17 cellular contexts compared by ENCODE assay signal in the genomic region with DNA sequence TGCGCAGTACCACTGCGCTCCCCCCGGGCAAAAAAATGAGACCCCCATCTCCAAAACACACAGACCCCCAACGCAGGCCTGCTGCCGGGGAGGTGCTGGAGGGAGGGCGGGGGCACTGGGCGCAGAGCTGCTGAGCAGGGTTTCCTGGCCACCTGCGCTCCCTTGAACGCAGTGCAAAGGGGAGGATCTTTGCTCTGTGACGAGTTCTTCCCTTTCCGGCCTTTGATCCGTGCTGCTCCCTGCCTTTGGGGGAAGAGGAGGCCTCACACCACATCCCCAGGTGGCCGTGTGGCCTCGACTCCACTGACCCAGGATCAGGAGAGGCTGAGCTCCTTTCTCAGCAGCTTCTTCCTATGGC. TPM values are rescaled to one million over a fixed set of nuclear protein-coding genes. Genes with fewer than 3 reads are reported as not detected.
DNase-seq lines count a peak whose midpoint lies in the region; FAIRE-seq and TF ChIP-seq lines count a peak whose summit lies in the region.
"Had no signal": no experiment of that assay in that cellular context is flagged by ENCODE, and none has a peak within 500 bp of the region (broad histone marks: within the 10 kb centered on the region; RNA-seq: fewer than 3 reads in every experiment).

No MANE protein-coding gene starts in this region.

- POLR2A ChIA-PET in CD4-positive, alpha-beta memory T cell (lab: Charles Lee; ENCODE audit: partially characterized antibody), result interaction anchor here (0.7 to 3.5 kb wide), 3 partner anchors 11 to 13 kb away, joined by 3 to 15 read pairs (median 4); a partner anchor contains a TSS
- POLR2A ChIA-PET in A673 (lab: Charles Lee; ENCODE audit: low non-redundant PET), result no interaction called here

- H3K36me3 Mint-ChIP-seq in CD4-positive, alpha-beta memory T cell, result peaks cover 7 to 38% of the 10 kb centered on the region in 2 donors
- H3K36me3 Mint-ChIP-seq in activated T-helper 1 cell treated with anti-CD3 and anti-CD28 coated beads, Interleukin-12 subunit alpha, Interleukin-12 subunit beta, Interleukin-2, Interleukin-4 antibody, amounts not matched to agents 30 ng/mL and 10 ng/mL and 1 ng/mL, durations not matched to agents 14 hours and 24 hours and 36 hours (ENCODE audit: low read depth), result peaks cover 9% of the 10 kb centered on the region
- H3K36me3 Mint-ChIP-seq in nephron progenitor cell (ENCODE audit: low read depth), result peaks cover 16% of the 10 kb centered on the region

- H3K4me3 Mint-ChIP-seq in CD4-positive, alpha-beta memory T cell, result peak overlapping the region; percentile 57 to 86 (median 78)
- peak overlapping the region; percentile 51 for H3K4me3 Mint-ChIP-seq in activated T-helper 1 cell treated with anti-CD3 and anti-CD28 coated beads, Interleukin-12 subunit alpha, Interleukin-12 subunit beta, Interleukin-2, Interleukin-4 antibody, amounts not matched to agents 30 ng/mL and 10 ng/mL and 1 ng/mL, durations not matched to agents 14 hours and 24 hours and 36 hours
- H3K4me3 Mint-ChIP-seq in nephron progenitor cell, result no peak overlapping the region
- H3K4me3 Mint-ChIP-seq: mesothelial cell of epicardium had no signal

- H3K36me3 ChIP-seq in CD4-positive, alpha-beta memory T cell (ENCODE audit: insufficient read depth, low read length), result peaks cover 31% of the 10 kb centered on the region
- peaks cover 20% of the 10 kb centered on the region for H3K36me3 ChIP-seq in A673 (ENCODE audit: insufficient read depth, low read length, poor library complexity, severe bottlenecking)

- H3K27me3 ChIP-seq in CD4-positive, alpha-beta memory T cell (ENCODE audit: insufficient read depth, low read length), result no peaks in the 10 kb centered on the region
- H3K27me3 ChIP-seq in HL-60 (ENCODE audit: insufficient read depth, poor library complexity, severe bottlenecking), result no peaks in the 10 kb centered on the region
- H3K27me3 ChIP-seq in A673 (replicated peaks; ENCODE audit: insufficient read depth, low read depth, low read length, poor library complexity), result no peaks in the 10 kb centered on the region
- H3K27me3 ChIP-seq: tibial artery had no signal

- intact Hi-C loops in CD4-positive, alpha-beta memory T cell (cut with micrococcal nuclease), result no loop called here
- intact Hi-C loops in activated T-helper 1 cell treated with anti-CD3 and anti-CD28 coated beads, Interleukin-12 subunit alpha, Interleukin-12 subunit beta, Interleukin-2, Interleukin-4 antibody, amounts not matched to agents 30 ng/mL and 10 ng/mL and 1 ng/mL, durations not matched to agents 14 hours and 24 hours and 36 hours (cut with micrococcal nuclease), result no loop called here
- intact Hi-C loops in A673 (cut with micrococcal nuclease; ENCODE audit: unreplicated experiment), result no loop called here

- no TSS peak for BruUV-seq in A673 (replicated peaks; lab: Mats Ljungman, UMichigan)

- H3K27ac Mint-ChIP-seq in CD4-positive, alpha-beta memory T cell, result peak overlapping the region in 5 of 7 donors; percentile 50 to 90 (median 67)
- H3K27ac Mint-ChIP-seq in activated T-helper 1 cell treated with anti-CD3 and anti-CD28 coated beads, Interleukin-12 subunit alpha, Interleukin-12 subunit beta, Interleukin-2, Interleukin-4 antibody, amounts not matched to agents 30 ng/mL and 10 ng/mL and 1 ng/mL, durations not matched to agents 14 hours and 24 hours and 36 hours, result no peak overlapping the region
- H3K27ac Mint-ChIP-seq in nephron progenitor cell, result peak overlapping the region; percentile 87
- H3K27ac Mint-ChIP-seq: mesothelial cell of epicardium had no signal

- peak overlapping the region in 1 of 2 donors; percentile 18 for H3K4me3 ChIP-seq in CD4-positive, alpha-beta memory T cell (ENCODE audit: low read length in 2 of 2)
- H3K4me3 ChIP-seq in HL-60 (replicated peaks; ENCODE audit: insufficient read depth, low read length) (no peak overlapping the region), A673 (ENCODE audit: low read depth, low read length, poor library complexity, severe bottlenecking) (no peak overlapping the region)
- H3K4me3 ChIP-seq: tibial artery had no signal

- CTCF ChIA-PET in CD4-positive, alpha-beta memory T cell (lab: Charles Lee; ENCODE audit: partially characterized antibody), result interaction anchor here (1.6 kb wide), 1 partner anchor 61 kb away, joined by 4 read pairs; no protein-coding TSS in a partner anchor
- CTCF ChIA-PET in A673 (lab: Charles Lee), result no interaction called here

- no peaks in the 10 kb centered on the region for H3K4me1 ChIP-seq in CD4-positive, alpha-beta memory T cell (ENCODE audit: insufficient read depth, low read length)
- no peaks in the 10 kb centered on the region for H3K4me1 ChIP-seq in A673 (ENCODE audit: insufficient read depth, low read length, poor library complexity, severe bottlenecking)
- H3K4me1 ChIP-seq: parathyroid adenoma, tibial artery had no signal

- no peak for FAIRE-seq in frontal cortex (lab: Jason Lieb, UNC)
- FAIRE-seq: islet of Langerhans had no signal

- no peak overlapping the region for H3K27ac ChIP-seq in CD4-positive, alpha-beta memory T cell (ENCODE audit: low read depth, low read length)
- H3K27ac ChIP-seq in HL-60 (replicated peaks) (peak overlapping the region; percentile 28; the same call in 1 of the 2 replicates), A673 (ENCODE audit: low read depth, low read length, poor library complexity, severe bottlenecking) (no peak overlapping the region)
- H3K27ac ChIP-seq: parathyroid adenoma, tibial artery had no signal

- H3K4me1 Mint-ChIP-seq in CD4-positive, alpha-beta memory T cell, result peaks cover 0 to 15% (median 2%) of the 10 kb centered on the region in 4 donors
- H3K4me1 Mint-ChIP-seq in activated T-helper 1 cell treated with anti-CD3 and anti-CD28 coated beads, Interleukin-12 subunit alpha, Interleukin-12 subunit beta, Interleukin-2, Interleukin-4 antibody, amounts not matched to agents 30 ng/mL and 10 ng/mL and 1 ng/mL, durations not matched to agents 14 hours and 24 hours and 36 hours (ENCODE audit: low read depth), result no peaks in the 10 kb centered on the region
- no peaks in the 10 kb centered on the region for H3K4me1 Mint-ChIP-seq in nephron progenitor cell
- H3K4me1 Mint-ChIP-seq: mesothelial cell of epicardium had no signal

- DNase-seq in CD4-positive, alpha-beta memory T cell, result peak in 4 of 5 donors; percentile 24 to 36 (median 34)
- DNase-seq in HL-60 (ENCODE audit: low read depth in 1 of 2, low spot score in 1 of 2) (no peak), nephron progenitor cell (no peak), DMS153 (lab: John Stamatoyannopoulos, UW) (no peak), A673 (ENCODE audit: low spot score) (no peak), frontal cortex (ENCODE audit: low spot score in 2 of 2) (no peak)
- DNase-seq in activated T-helper 1 cell treated with anti-CD3 and anti-CD28 coated beads, Interleukin-12 subunit alpha, Interleukin-12 subunit beta, Interleukin-2, Interleukin-4 antibody, amounts not matched to agents 30 ng/mL and 10 ng/mL and 1 ng/mL, durations not matched to agents 14 hours and 24 hours and 36 hours (ENCODE audit: low spot score), result no peak
- DNase-seq: NCI-H2029, NCI-H82, tibial artery had no signal

- H3K9me3 Mint-ChIP-seq in CD4-positive, alpha-beta memory T cell, result no peaks in the 10 kb centered on the region
- H3K9me3 Mint-ChIP-seq in activated T-helper 1 cell treated with anti-CD3 and anti-CD28 coated beads, Interleukin-12 subunit alpha, Interleukin-12 subunit beta, Interleukin-2, Interleukin-4 antibody, amounts not matched to agents 30 ng/mL and 10 ng/mL and 1 ng/mL, durations not matched to agents 14 hours and 24 hours and 36 hours, result no peaks in the 10 kb centered on the region
- H3K9me3 Mint-ChIP-seq in nephron progenitor cell, result no peaks in the 10 kb centered on the region
- H3K9me3 Mint-ChIP-seq: mesothelial cell of epicardium had no signal

- no peaks in the 10 kb centered on the region for H3K27me3 Mint-ChIP-seq in CD4-positive, alpha-beta memory T cell
- H3K27me3 Mint-ChIP-seq in activated T-helper 1 cell treated with anti-CD3 and anti-CD28 coated beads, Interleukin-12 subunit alpha, Interleukin-12 subunit beta, Interleukin-2, Interleukin-4 antibody, amounts not matched to agents 30 ng/mL and 10 ng/mL and 1 ng/mL, durations not matched to agents 14 hours and 24 hours and 36 hours (ENCODE audit: insufficient read depth), result no peaks in the 10 kb centered on the region
- no peaks in the 10 kb centered on the region for H3K27me3 Mint-ChIP-seq in nephron progenitor cell (ENCODE audit: low read depth, poor library complexity)

- H3K9me3 ChIP-seq in CD4-positive, alpha-beta memory T cell (ENCODE audit: control insufficient read depth in 1 of 2, low read length in 2 of 2), result no peaks in the 10 kb centered on the region
- H3K9me3 ChIP-seq in A673 (ENCODE audit: low read depth, low read length, poor library complexity, severe bottlenecking), result no peaks in the 10 kb centered on the region
- H3K9me3 ChIP-seq: tibial artery had no signal

- no peak for TF ChIP-seq CTCF in HL-60 (IDR thresholded peaks at IDR 0.05; ENCODE audit: insufficient read depth, low read length)
- no peak for TF ChIP-seq CTCF in nephron progenitor cell (IDR thresholded peaks at IDR 0.05)
- TF ChIP-seq CTCF in A673 (conservative IDR thresholded peaks at IDR 0.05; ENCODE audit: low read depth, low read length), result no peak

RNA-seq across cellular contexts. Expression of a gene that starts 8.9 kb away (rescaled TPM):
- total RNA-seq in CD4-positive, alpha-beta memory T cell, result under 1 TPM in 1 of 2 experiments, not detected in 1; 0.11 TPM
- not detected for polyA plus RNA-seq in CD4-positive, alpha-beta memory T cell
- total RNA-seq in activated T-helper 1 cell treated with anti-CD3 and anti-CD28 coated beads, Interleukin-12 subunit alpha, Interleukin-12 subunit beta, Interleukin-2, Interleukin-4 antibody, amounts not matched to agents 30 ng/mL and 10 ng/mL and 1 ng/mL, durations not matched to agents 14 hours and 24 hours and 36 hours, result not detected in 2 replicates
- total RNA-seq in A673 (2021) (not detected in 2 replicates), frontal cortex (4.1 TPM)
- total RNA-seq: epithelial cell of proximal tubule, RPMI7951 had no signal

RNA-seq across cellular contexts. Expression of a gene that starts 11.4 kb away (rescaled TPM):
- 100 to 1,000 TPM; 113 to 120 TPM for total RNA-seq in CD4-positive, alpha-beta memory T cell
- 10 to 100 TPM; 11.5 to 26.0 TPM for polyA plus RNA-seq in CD4-positive, alpha-beta memory T cell
- 102 and 107 TPM in 2 replicates for total RNA-seq in activated T-helper 1 cell treated with anti-CD3 and anti-CD28 coated beads, Interleukin-12 subunit alpha, Interleukin-12 subunit beta, Interleukin-2, Interleukin-4 antibody, amounts not matched to agents 30 ng/mL and 10 ng/mL and 1 ng/mL, durations not matched to agents 14 hours and 24 hours and 36 hours
- total RNA-seq in A673 (2021) (90.4 and 101 TPM in 2 replicates), frontal cortex (25.3 TPM)

RNA-seq across cellular contexts. Expression of a gene that starts 29.8 kb away (rescaled TPM):
- total RNA-seq in CD4-positive, alpha-beta memory T cell, result not detected
- polyA plus RNA-seq in CD4-positive, alpha-beta memory T cell, result not detected
- total RNA-seq in activated T-helper 1 cell treated with anti-CD3 and anti-CD28 coated beads, Interleukin-12 subunit alpha, Interleukin-12 subunit beta, Interleukin-2, Interleukin-4 antibody, amounts not matched to agents 30 ng/mL and 10 ng/mL and 1 ng/mL, durations not matched to agents 14 hours and 24 hours and 36 hours, result not detected in 2 replicates
- not detected in 2 replicates for total RNA-seq in A673 (2021)
- total RNA-seq in frontal cortex, result 14.7 TPM
- total RNA-seq: MCF 10A, RPMI7951 had no signal

RNA-seq across cellular contexts. Expression of a gene that starts 48.4 kb away (rescaled TPM):
- total RNA-seq in CD4-positive, alpha-beta memory T cell, result not detected
- not detected for polyA plus RNA-seq in CD4-positive, alpha-beta memory T cell
- total RNA-seq in activated T-helper 1 cell treated with anti-CD3 and anti-CD28 coated beads, Interleukin-12 subunit alpha, Interleukin-12 subunit beta, Interleukin-2, Interleukin-4 antibody, amounts not matched to agents 30 ng/mL and 10 ng/mL and 1 ng/mL, durations not matched to agents 14 hours and 24 hours and 36 hours, result not detected in 2 replicates
- total RNA-seq in A673 (2021) (not detected in 2 replicates), frontal cortex (not detected)
- total RNA-seq: cerebellum, MCF 10A, RPMI7951 had no signal

Comparison
In these comparisons a context has a peak if more than half of its experiments do, and no peak if none do; other contexts are left out.
1. DNase-seq: peak in CD4-positive, alpha-beta memory T cell (4 of 5); none in HL-60 (0 of 2), activated T-helper 1 cell treated with anti-CD3 and anti-CD28 coated beads, Interleukin-12 subunit alpha, Interleukin-12 subunit beta, Interleukin-2, Interleukin-4 antibody, amounts not matched to agents 30 ng/mL and 10 ng/mL and 1 ng/mL, durations not matched to agents 14 hours and 24 hours and 36 hours (single experiment), nephron progenitor cell (single experiment), DMS153 (single experiment), A673 (single experiment) and frontal cortex (0 of 2).
2. RNA of a gene that starts 29.8 kb away (total RNA-seq): 14.7 TPM in frontal cortex (single experiment); not detected in CD4-positive, alpha-beta memory T cell, not detected in activated T-helper 1 cell treated with anti-CD3 and anti-CD28 coated beads, Interleukin-12 subunit alpha, Interleukin-12 subunit beta, Interleukin-2, Interleukin-4 antibody, amounts not matched to agents 30 ng/mL and 10 ng/mL and 1 ng/mL, durations not matched to agents 14 hours and 24 hours and 36 hours and not detected in A673; every median in the first group is over 10 times any median in the second.